1 cellular context compared by ENCODE assay signal in the genomic region with DNA sequence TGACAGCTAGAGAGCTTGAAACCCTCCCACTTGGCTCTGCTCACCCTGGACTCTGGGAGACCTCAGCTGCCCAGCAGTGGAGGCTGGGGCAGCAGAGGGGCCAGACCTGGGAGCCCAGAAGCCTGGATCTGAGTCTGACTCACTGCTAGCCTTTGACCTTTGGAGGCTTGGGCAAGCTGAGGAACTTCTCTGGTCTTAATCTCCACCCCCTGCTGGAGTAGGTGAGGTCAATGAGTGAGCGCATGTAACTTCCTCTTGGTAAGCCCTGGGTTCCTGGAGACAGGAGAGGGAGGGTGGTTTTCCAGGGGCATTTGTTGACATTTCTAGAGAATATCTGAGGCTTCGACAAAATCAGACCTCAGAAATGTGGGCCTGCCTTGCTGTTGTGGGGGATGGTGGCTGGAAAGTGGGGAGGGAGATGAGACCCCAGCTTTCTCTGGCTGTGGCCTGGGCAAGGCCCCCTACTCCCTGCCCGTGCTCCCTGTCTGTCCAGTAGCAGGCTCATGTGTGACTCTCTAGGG.
TF ChIP-seq lines count a peak whose summit lies in the region.

No MANE protein-coding gene starts in this region.

TF ChIP-seq in K562, 482 proteins besides CTCF, POLR2A, EP300 and RAD21 (continued from another document and continues in another):
- 0 out of 2 replicates have a peak, but pooled peaks have one; percentile 22 for TF ChIP-seq ZBTB40 (IDR thresholded peaks at IDR 0.05)
- TF ChIP-seq ZBTB40 (CRISPR knock-in tag; IDR thresholded peaks at IDR 0.05), result no peak
- TF ChIP-seq BHLHE40 (IDR thresholded peaks at IDR 0.05; ENCODE audit: low read length), result 0 out of 2 replicates have a peak, but pooled peaks have one; percentile 17
- TF ChIP-seq ZFP36 (IDR thresholded peaks at IDR 0.05; ENCODE audit: low read depth, low read length, partially characterized antibody), result peak; percentile 5
- peak; percentile 69; the same call in 1 of the 2 replicates for TF ChIP-seq SPI1 (IDR thresholded peaks at IDR 0.05; ENCODE audit: borderline replicate concordance, low read depth, low read length)
- peak; percentile 41; the same call in 1 of the 2 replicates for TF ChIP-seq ESRRA (IDR thresholded peaks at IDR 0.05; ENCODE audit: borderline replicate concordance, low read depth)
- TF ChIP-seq, protein P1, sequence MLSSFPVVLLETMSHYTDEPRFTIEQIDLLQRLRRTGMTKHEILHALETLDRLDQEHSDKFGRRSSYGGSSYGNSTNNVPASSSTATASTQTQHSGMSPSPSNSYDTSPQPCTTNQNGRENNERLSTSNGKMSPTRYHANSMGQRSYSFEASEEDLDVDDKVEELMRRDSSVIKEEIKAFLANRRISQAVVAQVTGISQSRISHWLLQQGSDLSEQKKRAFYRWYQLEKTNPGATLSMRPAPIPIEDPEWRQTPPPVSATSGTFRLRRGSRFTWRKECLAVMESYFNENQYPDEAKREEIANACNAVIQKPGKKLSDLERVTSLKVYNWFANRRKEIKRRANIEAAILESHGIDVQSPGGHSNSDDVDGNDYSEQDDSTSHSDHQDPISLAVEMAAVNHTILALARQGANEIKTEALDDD (IDR thresholded peaks at IDR 0.05), result peak; percentile 78; the same call in 1 of the 2 replicates
- peak; percentile 36 for TF ChIP-seq RBBP5 (IDR thresholded peaks at IDR 0.05; ENCODE audit: borderline replicate concordance, insufficient read depth, low read length, poor library complexity, severe bottlenecking)
- TF ChIP-seq CBX3 (IDR thresholded peaks at IDR 0.05; ENCODE audit: borderline replicate concordance in 1 of 2, low read length in 2 of 2), result peak in 1 of 2 experiments; percentile 60; a peak in 1 of 3 replicates
- peak; percentile 8 to 48; a peak in 2 of 4 replicates for TF ChIP-seq RCOR1 (IDR thresholded peaks at IDR 0.05; ENCODE audit: borderline replicate concordance in 1 of 2, low read depth in 2 of 2, low read length in 2 of 2)
- TF ChIP-seq, protein P2, sequence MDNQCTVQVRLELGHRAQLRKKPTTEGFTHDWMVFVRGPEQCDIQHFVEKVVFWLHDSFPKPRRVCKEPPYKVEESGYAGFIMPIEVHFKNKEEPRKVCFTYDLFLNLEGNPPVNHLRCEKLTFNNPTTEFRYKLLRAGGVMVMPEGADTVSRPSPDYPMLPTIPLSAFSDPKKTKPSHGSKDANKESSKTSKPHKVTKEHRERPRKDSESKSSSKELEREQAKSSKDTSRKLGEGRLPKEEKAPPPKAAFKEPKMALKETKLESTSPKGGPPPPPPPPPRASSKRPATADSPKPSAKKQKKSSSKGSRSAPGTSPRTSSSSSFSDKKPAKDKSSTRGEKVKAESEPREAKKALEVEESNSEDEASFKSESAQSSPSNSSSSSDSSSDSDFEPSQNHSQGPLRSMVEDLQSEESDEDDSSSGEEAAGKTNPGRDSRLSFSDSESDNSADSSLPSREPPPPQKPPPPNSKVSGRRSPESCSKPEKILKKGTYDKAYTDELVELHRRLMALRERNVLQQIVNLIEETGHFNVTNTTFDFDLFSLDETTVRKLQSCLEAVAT (IDR thresholded peaks at IDR 0.05), result peak in 1 of 2 experiments; percentile 94; a peak in 2 of 4 replicates
- peak; percentile 84 for TF ChIP-seq JUN (IDR thresholded peaks at IDR 0.05; ENCODE audit: borderline replicate concordance, low read depth, low read length)
- peak; percentile 76; the same call in 1 of the 2 replicates for TF ChIP-seq JUN (CRISPR knock-in tag; IDR thresholded peaks at IDR 0.05; ENCODE audit: borderline replicate concordance)
- TF ChIP-seq TCF3 (CRISPR knock-in tag; IDR thresholded peaks at IDR 0.05), result peak; percentile 53
- 0 out of 2 replicates have a peak, but pooled peaks have one; percentile 23 for TF ChIP-seq RBFOX2 (IDR thresholded peaks at IDR 0.05; ENCODE audit: low read depth, low read length)
- TF ChIP-seq ETS1 (conservative IDR thresholded peaks at IDR 0.05; ENCODE audit: control insufficient read depth, low read depth, low read length), result 0 out of 2 replicates have a peak, but pooled peaks have one; percentile 13
- no peak for TF ChIP-seq BRD9 (IDR thresholded peaks at IDR 0.05; ENCODE audit: low read depth, partially characterized antibody)
- no peak for TF ChIP-seq ZNF408 (CRISPR knock-in tag; IDR thresholded peaks at IDR 0.05; ENCODE audit: low read depth)
- peak; percentile 51 for TF ChIP-seq TBP (optimal IDR thresholded peaks at IDR 0.05; ENCODE audit: low read depth, low read length)
- peak in 1 of 2 experiments; percentile 43; a peak in 1 of 4 replicates for TF ChIP-seq FOXK2 (conservative IDR thresholded peaks at IDR 0.05 in 1 of 2, IDR thresholded peaks at IDR 0.05 in 1 of 2; ENCODE audit: low read depth in 2 of 2)
- TF ChIP-seq, protein P3, sequence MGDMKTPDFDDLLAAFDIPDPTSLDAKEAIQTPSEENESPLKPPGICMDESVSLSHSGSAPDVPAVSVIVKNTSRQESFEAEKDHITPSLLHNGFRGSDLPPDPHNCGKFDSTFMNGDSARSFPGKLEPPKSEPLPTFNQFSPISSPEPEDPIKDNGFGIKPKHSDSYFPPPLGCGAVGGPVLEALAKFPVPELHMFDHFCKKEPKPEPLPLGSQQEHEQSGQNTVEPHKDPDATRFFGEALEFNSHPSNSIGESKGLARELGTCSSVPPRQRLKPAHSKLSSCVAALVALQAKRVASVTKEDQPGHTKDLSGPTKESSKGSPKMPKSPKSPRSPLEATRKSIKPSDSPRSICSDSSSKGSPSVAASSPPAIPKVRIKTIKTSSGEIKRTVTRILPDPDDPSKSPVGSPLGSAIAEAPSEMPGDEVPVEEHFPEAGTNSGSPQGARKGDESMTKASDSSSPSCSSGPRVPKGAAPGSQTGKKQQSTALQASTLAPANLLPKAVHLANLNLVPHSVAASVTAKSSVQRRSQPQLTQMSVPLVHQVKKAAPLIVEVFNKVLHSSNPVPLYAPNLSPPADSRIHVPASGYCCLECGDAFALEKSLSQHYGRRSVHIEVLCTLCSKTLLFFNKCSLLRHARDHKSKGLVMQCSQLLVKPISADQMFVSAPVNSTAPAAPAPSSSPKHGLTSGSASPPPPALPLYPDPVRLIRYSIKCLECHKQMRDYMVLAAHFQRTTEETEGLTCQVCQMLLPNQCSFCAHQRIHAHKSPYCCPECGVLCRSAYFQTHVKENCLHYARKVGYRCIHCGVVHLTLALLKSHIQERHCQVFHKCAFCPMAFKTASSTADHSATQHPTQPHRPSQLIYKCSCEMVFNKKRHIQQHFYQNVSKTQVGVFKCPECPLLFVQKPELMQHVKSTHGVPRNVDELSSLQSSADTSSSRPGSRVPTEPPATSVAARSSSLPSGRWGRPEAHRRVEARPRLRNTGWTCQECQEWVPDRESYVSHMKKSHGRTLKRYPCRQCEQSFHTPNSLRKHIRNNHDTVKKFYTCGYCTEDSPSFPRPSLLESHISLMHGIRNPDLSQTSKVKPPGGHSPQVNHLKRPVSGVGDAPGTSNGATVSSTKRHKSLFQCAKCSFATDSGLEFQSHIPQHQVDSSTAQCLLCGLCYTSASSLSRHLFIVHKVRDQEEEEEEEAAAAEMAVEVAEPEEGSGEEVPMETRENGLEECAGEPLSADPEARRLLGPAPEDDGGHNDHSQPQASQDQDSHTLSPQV (IDR thresholded peaks at IDR 0.05), result peak; percentile 86; the same call in 1 of the 2 replicates
- TF ChIP-seq RBM34 (IDR thresholded peaks at IDR 0.05; ENCODE audit: borderline replicate concordance, insufficient read depth, low read length), result no peak
- peak; percentile 34; the same call in 1 of the 2 replicates for TF ChIP-seq ZNF263 (CRISPR knock-in tag; IDR thresholded peaks at IDR 0.05; ENCODE audit: borderline replicate concordance)
- peak; percentile 10; the same call in 1 of the 2 replicates for TF ChIP-seq EGR1 (conservative IDR thresholded peaks at IDR 0.05)
- TF ChIP-seq ZBTB17 (CRISPR knock-in tag; IDR thresholded peaks at IDR 0.05), result peak; percentile 91
- TF ChIP-seq MECOM (CRISPR knock-in tag; IDR thresholded peaks at IDR 0.05), result no peak
- peak; percentile 28; the same call in 1 of the 2 replicates for TF ChIP-seq NCOR1 (IDR thresholded peaks at IDR 0.05)
- TF ChIP-seq MTA1 (IDR thresholded peaks at IDR 0.05; ENCODE audit: borderline replicate concordance), result peak; percentile 25; the same call in 1 of the 2 replicates
- peak; percentile 40; the same call in 1 of the 2 replicates for TF ChIP-seq ZEB2 (IDR thresholded peaks at IDR 0.05)
- TF ChIP-seq CBFA2T3 (IDR thresholded peaks at IDR 0.05), result peak; percentile 47
- TF ChIP-seq MYC (IDR thresholded peaks at IDR 0.05; ENCODE audit: low read depth, low read length), result no peak
- no peak for TF ChIP-seq MYC (CRISPR knock-in tag; IDR thresholded peaks at IDR 0.05; ENCODE audit: borderline replicate concordance, low read depth)
- TF ChIP-seq ATF1 (CRISPR knock-in tag; IDR thresholded peaks at IDR 0.05), result no peak
- 0 out of 2 replicates have a peak, but pooled peaks have one; percentile 18 for TF ChIP-seq ATF1 (tag; IDR thresholded peaks at IDR 0.05)
- no peak for TF ChIP-seq DACH1 (IDR thresholded peaks at IDR 0.05; ENCODE audit: partially characterized antibody)
- TF ChIP-seq PHF8 (IDR thresholded peaks at IDR 0.05; ENCODE audit: borderline replicate concordance, low read length), result peak; percentile 30; the same call in 1 of the 2 replicates
- peak; percentile 24 for TF ChIP-seq FOS (IDR thresholded peaks at IDR 0.05; ENCODE audit: extremely low read depth, insufficient read length)
- 0 out of 2 replicates have a peak, but pooled peaks have one; percentile 20 for TF ChIP-seq RNF2 (IDR thresholded peaks at IDR 0.05)
- 0 out of 4 replicates have a peak, but pooled peaks of 1 of the 2 experiments have one; percentile 40 for TF ChIP-seq TEAD1 (CRISPR knock-in tag; IDR thresholded peaks at IDR 0.05)
- TF ChIP-seq ZFP30 (CRISPR knock-in tag; IDR thresholded peaks at IDR 0.05; ENCODE audit: borderline replicate concordance), result no peak
- TF ChIP-seq VEZF1 (CRISPR knock-in tag; IDR thresholded peaks at IDR 0.05), result peak; percentile 62
